ENCODE assay signal across 1 cellular context in the genomic region with DNA sequence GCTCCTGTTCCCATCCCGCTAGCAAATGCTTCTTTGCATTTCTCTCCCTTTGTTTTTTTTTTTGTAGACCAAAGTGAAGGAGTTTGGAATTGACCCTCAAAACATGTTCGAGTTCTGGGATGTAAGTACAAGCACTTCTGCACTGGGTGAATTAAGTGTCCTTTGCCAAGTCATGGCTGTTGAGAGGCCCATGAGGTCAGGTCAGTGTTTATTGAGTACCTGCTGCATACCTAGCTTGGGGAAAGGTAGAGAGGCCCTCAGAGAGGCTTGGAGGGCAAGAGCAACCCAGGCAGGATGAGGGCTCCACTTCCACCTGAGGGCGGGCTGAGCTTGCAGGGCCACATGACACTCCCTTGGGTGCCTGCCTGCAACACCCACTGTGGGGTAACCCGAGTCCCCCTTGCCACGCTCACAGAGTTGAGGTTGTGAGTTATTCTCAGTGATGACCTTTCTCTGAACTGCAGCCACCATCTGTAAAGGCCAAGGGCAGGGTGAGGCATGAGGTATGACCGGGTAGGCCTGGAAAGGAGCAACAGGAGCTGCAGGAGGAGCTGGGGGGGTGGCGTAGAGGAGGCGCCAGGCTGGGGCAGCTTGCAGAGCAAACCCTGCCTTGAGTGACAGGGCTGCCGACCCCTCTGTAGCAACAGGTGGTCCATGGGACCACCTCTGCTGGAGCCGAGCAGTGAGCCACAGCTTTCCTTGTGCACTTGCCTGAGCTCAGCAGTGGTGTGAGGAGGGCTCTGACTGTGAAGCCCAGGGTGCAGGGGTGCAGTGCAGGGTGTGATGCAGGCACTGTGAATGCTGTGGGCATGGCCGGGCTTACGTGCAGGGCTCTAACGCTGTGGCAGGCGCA.
TF ChIP-seq lines count a peak whose summit lies in the region.

No MANE protein-coding gene starts in this region.

TF ChIP-seq in HepG2, 621 proteins besides CTCF, POLR2A, EP300 and RAD21:
- TF ChIP-seq KDM2A (CRISPR knock-in tag; IDR thresholded peaks at IDR 0.05; ENCODE audit: borderline replicate concordance, low read depth) (no peak), DNMT3B (CRISPR knock-in tag; conservative IDR thresholded peaks at IDR 0.05) (no peak), RBFOX2 (IDR thresholded peaks at IDR 0.05; ENCODE audit: low read depth, low read length) (peak; percentile 8; the same call in 1 of the 2 replicates), CENPX (CRISPR knock-in tag; IDR thresholded peaks at IDR 0.05) (no peak), FOXA1 (IDR thresholded peaks at IDR 0.05) (no peak), FOXA1 (CRISPR knock-in tag; IDR thresholded peaks at IDR 0.05) (no peak), MXD1 (CRISPR knock-in tag; IDR thresholded peaks at IDR 0.05) (0 out of 2 replicates have a peak, but pooled peaks have one; percentile 14), ZNF496 (CRISPR knock-in tag; IDR thresholded peaks at IDR 0.05; ENCODE audit: insufficient replicate concordance) (no peak), HOXA7 (CRISPR knock-in tag; IDR thresholded peaks at IDR 0.05) (no peak), KLF9 (CRISPR knock-in tag; IDR thresholded peaks at IDR 0.05; ENCODE audit: low read depth) (no peak), HNF4A (CRISPR knock-in tag; IDR thresholded peaks at IDR 0.05) (no peak), ZNF225 (CRISPR knock-in tag; IDR thresholded peaks at IDR 0.05) (no peak), EEA1 (CRISPR knock-in tag; IDR thresholded peaks at IDR 0.05; ENCODE audit: borderline replicate concordance) (no peak)
- TF ChIP-seq, protein P1, sequence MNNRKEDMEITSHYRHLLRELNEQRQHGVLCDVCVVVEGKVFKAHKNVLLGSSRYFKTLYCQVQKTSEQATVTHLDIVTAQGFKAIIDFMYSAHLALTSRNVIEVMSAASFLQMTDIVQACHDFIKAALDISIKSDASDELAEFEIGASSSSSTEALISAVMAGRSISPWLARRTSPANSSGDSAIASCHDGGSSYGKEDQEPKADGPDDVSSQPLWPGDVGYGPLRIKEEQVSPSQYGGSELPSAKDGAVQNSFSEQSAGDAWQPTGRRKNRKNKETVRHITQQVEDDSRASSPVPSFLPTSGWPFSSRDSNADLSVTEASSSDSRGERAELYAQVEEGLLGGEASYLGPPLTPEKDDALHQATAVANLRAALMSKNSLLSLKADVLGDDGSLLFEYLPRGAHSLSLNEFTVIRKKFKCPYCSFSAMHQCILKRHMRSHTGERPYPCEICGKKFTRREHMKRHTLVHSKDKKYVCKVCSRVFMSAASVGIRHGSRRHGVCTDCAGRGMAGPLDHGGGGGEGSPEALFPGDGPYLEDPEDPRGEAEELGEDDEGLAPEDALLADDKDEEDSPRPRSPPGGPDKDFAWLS (CRISPR knock-in tag; IDR thresholded peaks at IDR 0.05; ENCODE audit: borderline replicate concordance): no peak
- TF ChIP-seq, protein P2, sequence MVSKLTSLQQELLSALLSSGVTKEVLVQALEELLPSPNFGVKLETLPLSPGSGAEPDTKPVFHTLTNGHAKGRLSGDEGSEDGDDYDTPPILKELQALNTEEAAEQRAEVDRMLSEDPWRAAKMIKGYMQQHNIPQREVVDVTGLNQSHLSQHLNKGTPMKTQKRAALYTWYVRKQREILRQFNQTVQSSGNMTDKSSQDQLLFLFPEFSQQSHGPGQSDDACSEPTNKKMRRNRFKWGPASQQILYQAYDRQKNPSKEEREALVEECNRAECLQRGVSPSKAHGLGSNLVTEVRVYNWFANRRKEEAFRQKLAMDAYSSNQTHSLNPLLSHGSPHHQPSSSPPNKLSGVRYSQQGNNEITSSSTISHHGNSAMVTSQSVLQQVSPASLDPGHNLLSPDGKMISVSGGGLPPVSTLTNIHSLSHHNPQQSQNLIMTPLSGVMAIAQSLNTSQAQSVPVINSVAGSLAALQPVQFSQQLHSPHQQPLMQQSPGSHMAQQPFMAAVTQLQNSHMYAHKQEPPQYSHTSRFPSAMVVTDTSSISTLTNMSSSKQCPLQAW (CRISPR knock-in tag; IDR thresholded peaks at IDR 0.05): no peak
- TF ChIP-seq, protein P3, sequence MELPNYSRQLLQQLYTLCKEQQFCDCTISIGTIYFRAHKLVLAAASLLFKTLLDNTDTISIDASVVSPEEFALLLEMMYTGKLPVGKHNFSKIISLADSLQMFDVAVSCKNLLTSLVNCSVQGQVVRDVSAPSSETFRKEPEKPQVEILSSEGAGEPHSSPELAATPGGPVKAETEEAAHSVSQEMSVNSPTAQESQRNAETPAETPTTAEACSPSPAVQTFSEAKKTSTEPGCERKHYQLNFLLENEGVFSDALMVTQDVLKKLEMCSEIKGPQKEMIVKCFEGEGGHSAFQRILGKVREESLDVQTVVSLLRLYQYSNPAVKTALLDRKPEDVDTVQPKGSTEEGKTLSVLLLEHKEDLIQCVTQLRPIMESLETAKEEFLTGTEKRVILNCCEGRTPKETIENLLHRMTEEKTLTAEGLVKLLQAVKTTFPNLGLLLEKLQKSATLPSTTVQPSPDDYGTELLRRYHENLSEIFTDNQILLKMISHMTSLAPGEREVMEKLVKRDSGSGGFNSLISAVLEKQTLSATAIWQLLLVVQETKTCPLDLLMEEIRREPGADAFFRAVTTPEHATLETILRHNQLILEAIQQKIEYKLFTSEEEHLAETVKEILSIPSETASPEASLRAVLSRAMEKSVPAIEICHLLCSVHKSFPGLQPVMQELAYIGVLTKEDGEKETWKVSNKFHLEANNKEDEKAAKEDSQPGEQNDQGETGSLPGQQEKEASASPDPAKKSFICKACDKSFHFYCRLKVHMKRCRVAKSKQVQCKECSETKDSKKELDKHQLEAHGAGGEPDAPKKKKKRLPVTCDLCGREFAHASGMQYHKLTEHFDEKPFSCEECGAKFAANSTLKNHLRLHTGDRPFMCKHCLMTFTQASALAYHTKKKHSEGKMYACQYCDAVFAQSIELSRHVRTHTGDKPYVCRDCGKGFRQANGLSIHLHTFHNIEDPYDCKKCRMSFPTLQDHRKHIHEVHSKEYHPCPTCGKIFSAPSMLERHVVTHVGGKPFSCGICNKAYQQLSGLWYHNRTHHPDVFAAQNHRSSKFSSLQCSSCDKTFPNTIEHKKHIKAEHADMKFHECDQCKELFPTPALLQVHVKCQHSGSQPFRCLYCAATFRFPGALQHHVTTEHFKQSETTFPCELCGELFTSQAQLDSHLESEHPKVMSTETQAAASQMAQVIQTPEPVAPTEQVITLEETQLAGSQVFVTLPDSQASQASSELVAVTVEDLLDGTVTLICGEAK (IDR thresholded peaks at IDR 0.05): no peak
- TF ChIP-seq, protein P3 (CRISPR knock-in tag; IDR thresholded peaks at IDR 0.05): no peak
